In the genomic region with DNA sequence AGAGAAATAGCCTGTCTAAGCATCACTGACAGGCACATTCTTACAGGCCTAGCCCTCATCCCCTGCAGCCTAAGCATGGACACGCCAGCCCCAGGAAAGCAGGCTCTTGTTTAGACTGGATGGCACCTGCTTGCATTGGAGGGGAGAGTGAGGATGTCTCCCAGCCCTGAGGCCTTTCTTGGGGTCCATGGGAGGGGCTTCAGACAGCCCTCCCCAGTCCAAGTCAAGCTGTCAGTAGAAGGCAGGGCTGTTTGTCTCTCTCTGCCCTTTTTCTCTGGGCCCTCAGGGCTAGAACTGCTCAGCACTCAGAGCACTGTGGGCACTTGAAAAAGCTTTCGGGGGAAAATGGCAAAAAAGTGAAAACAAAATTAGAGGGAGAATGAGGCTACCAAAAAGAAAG, we compare ENCODE assay signal across 26 cellular contexts.
"Had no signal": no experiment of that assay in that cellular context is flagged by ENCODE, and none has a peak within 500 bp of the region (broad histone marks: within the 10 kb centered on the region; RNA-seq: fewer than 3 reads in every experiment).

No MANE protein-coding gene starts in this region.

- DNase-seq: activated CD4-positive, alpha-beta T cell treated with anti-CD3 and anti-CD28 coated beads for 1 hour; activated CD4-positive, alpha-beta T cell treated with anti-CD3 and anti-CD28 coated beads, Interleukin-2, amount 50 U/mL, for 4 hours; activated CD8-positive, alpha-beta memory T cell treated with anti-CD3 and anti-CD28 coated beads for 24 hours; activated CD8-positive, alpha-beta memory T cell treated with anti-CD3 and anti-CD28 coated beads, Interleukin-2, amount 50 U/mL, for 4 hours; activated T-cell treated with anti-CD3 and anti-CD28 coated beads, Interleukin-2, amount 50 U/mL, for 24 hours; adrenal gland; cortex of kidney; foreskin fibroblast; kidney; natural killer cell; sigmoid colon; stimulated activated CD4-positive, alpha-beta T cell treated with anti-CD3 and anti-CD28 coated beads, Interleukin-15, amount 100 ng/mL, for 24 hours; stomach; T-helper 2 cell; WERI-Rb-1 had no signal

- H3K4me1 Mint-ChIP-seq: activated T-helper 17 cell treated with anti-CD3 and anti-CD28 coated beads, Interleukin-2, amount 50 U/mL, for 72 hours; natural killer cell; stimulated activated memory B cell treated with anti-CD40 and anti-IgM and Interleukin-4, amounts not matched to agents 10 μg/mL and 1 μg/mL and 100 μg/mL, for 72 hours had no signal

- H3K9me3 ChIP-seq: adrenal gland, ascending aorta, breast epithelium, sigmoid colon, stomach, suprapubic skin, tibial nerve had no signal

- H3K27ac Mint-ChIP-seq: activated naive CD4-positive, alpha-beta T cell treated with anti-CD3 and anti-CD28 coated beads, Interleukin-2, amount 50 U/mL, for 72 hours; activated T-cell treated with anti-CD3 and anti-CD28 coated beads, Interleukin-2, amount 50 U/mL, for 24 hours; activated T-helper 17 cell treated with anti-CD3 and anti-CD28 coated beads, Interleukin-2, amount 50 U/mL, for 72 hours; mesothelial cell of epicardium; natural killer cell; stimulated activated memory B cell treated with anti-CD40 and anti-IgM and Interleukin-4, amounts not matched to agents 10 μg/mL and 1 μg/mL and 100 μg/mL, for 72 hours had no signal

- H3K4me1 ChIP-seq: adrenal gland, ascending aorta, breast epithelium, parathyroid adenoma, suprapubic skin had no signal

- H3K4me2 ChIP-seq: smooth muscle cell had no signal

- H3K27me3 Mint-ChIP-seq: stimulated activated memory B cell treated with anti-CD40 and anti-IgM and Interleukin-4, amounts not matched to agents 10 μg/mL and 1 μg/mL and 100 μg/mL, for 72 hours had no signal

- H3K9ac ChIP-seq: parathyroid adenoma had no signal

- ATAC-seq: activated naive CD4-positive, alpha-beta T cell treated with anti-CD3 and anti-CD28 coated beads, Interleukin-2, amount 50 U/mL, for 72 hours; activated T-helper 17 cell treated with anti-CD3 and anti-CD28 coated beads, Interleukin-2, amount 50 U/mL, for 72 hours; natural killer cell; stimulated activated memory B cell treated with anti-CD40 and anti-IgM and Interleukin-4, amounts not matched to agents 10 μg/mL and 1 μg/mL and 100 μg/mL, for 72 hours had no signal

- H3K36me3 ChIP-seq: adrenal gland, ascending aorta, breast epithelium, sigmoid colon, stomach, suprapubic skin, tibial nerve, WERI-Rb-1 had no signal

- H3K27ac ChIP-seq: adrenal gland, ascending aorta, breast epithelium, parathyroid adenoma, sigmoid colon, SK-N-MC, stomach, suprapubic skin, tibial nerve, WERI-Rb-1 had no signal

- H3K36me3 Mint-ChIP-seq: activated naive CD4-positive, alpha-beta T cell treated with anti-CD3 and anti-CD28 coated beads, Interleukin-2, amount 50 U/mL, for 72 hours; mesothelial cell of epicardium; natural killer cell; stimulated activated memory B cell treated with anti-CD40 and anti-IgM and Interleukin-4, amounts not matched to agents 10 μg/mL and 1 μg/mL and 100 μg/mL, for 72 hours had no signal

- H3K79me2 ChIP-seq: parathyroid adenoma had no signal

- H3K4me3 Mint-ChIP-seq: activated T-cell treated with anti-CD3 and anti-CD28 coated beads, Interleukin-2, amount 50 U/mL, for 24 hours; activated T-helper 17 cell treated with anti-CD3 and anti-CD28 coated beads, Interleukin-2, amount 50 U/mL, for 72 hours; mesothelial cell of epicardium; natural killer cell; stimulated activated memory B cell treated with anti-CD40 and anti-IgM and Interleukin-4, amounts not matched to agents 10 μg/mL and 1 μg/mL and 100 μg/mL, for 72 hours had no signal

- H2AFZ ChIP-seq: parathyroid adenoma had no signal

- H3K9me3 Mint-ChIP-seq: activated naive CD4-positive, alpha-beta T cell treated with anti-CD3 and anti-CD28 coated beads, Interleukin-2, amount 50 U/mL, for 72 hours; activated T-cell treated with anti-CD3 and anti-CD28 coated beads, Interleukin-2, amount 50 U/mL, for 24 hours; activated T-helper 17 cell treated with anti-CD3 and anti-CD28 coated beads, Interleukin-2, amount 50 U/mL, for 72 hours; mesothelial cell of epicardium; natural killer cell; stimulated activated memory B cell treated with anti-CD40 and anti-IgM and Interleukin-4, amounts not matched to agents 10 μg/mL and 1 μg/mL and 100 μg/mL, for 72 hours had no signal

- H3K4me3 ChIP-seq: adrenal gland, ascending aorta, breast epithelium, sigmoid colon, SK-N-MC, smooth muscle cell, stomach, suprapubic skin, tibial nerve had no signal

- H3K27me3 ChIP-seq: adrenal gland, ascending aorta, breast epithelium, sigmoid colon, tibial nerve had no signal
